8 cellular contexts compared by ENCODE assay signal in genomic region chr3:109023656-109024254, GRCh38.
DNase-seq lines count a peak whose midpoint lies in the region; ATAC-seq lines count a peak whose summit lies in the region.

No MANE protein-coding gene starts in this region.

- peak; percentile 86 for ATAC-seq in HG03342 (IDR thresholded peaks at IDR 0.05; ENCODE audit: unreplicated experiment)
- no peak for ATAC-seq in sciatic nerve

- intact Hi-C loops in head of caudate nucleus (cut with DNase I) (no loop called here), sciatic nerve (cut with DNase I) (no loop called here)

- DNase-seq in D341Med (ENCODE audit: low spot score) (peak; percentile 44), GM19238 (ENCODE audit: insufficient read length, low spot score) (peak; percentile 2), NCI-H748 treated with DMSO at 0.1 percent for 48 hours (lab: John Stamatoyannopoulos, UW) (peak; percentile 52), head of caudate nucleus (peak in 40 of 42 donors; percentile 7 to 81 (median 47)), sciatic nerve (ENCODE audit: low spot score) (peak; percentile 57), epidermal melanocyte (ENCODE audit: insufficient read length, low spot score) (no peak)
- DNase-seq in activated effector memory CD4-positive, alpha-beta T cell treated with anti-CD3 and anti-CD28 coated beads, Interleukin-2, amount 50 U/mL, for 16 hours: peak; percentile 73
